Comparison of ENCODE assay signal across 8 cellular contexts in the genomic region with DNA sequence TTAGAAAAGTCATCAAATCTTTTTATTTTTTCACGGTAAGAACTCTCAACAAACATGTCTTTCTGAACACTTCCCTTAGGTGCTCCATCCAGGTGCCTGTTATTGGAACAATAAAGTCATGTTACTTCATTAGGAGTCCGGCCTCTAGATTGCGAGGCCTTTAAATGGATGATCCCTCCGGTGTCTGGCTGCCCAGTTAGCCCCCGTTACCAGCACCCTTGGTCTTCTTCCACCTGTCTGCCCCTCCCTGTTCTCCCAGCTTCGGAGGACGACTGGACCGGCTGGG. TPM values are rescaled to one million over a fixed set of nuclear protein-coding genes. Genes with fewer than 3 reads are reported as not detected.
DNase-seq lines count a peak whose midpoint lies in the region; ATAC-seq, FAIRE-seq and TF ChIP-seq lines count a peak whose summit lies in the region.

No MANE protein-coding gene starts in this region.

- CTCF ChIA-PET in K562 (lab: Yijun Ruan, JAX; ENCODE audit: low intra/inter-chr PET ratio): no interaction called here

- H3K4me1 ChIP-seq in K562 (replicated peaks in 1 of 2; ENCODE audit: control insufficient read depth in 2 of 2, insufficient read depth in 2 of 2, low read length in 2 of 2) (peaks cover 11 to 25% of the 10 kb centered on the region in 2 experiments; a peak in 4 of 5 replicates), mesodermal cell (ENCODE audit: control insufficient read depth, insufficient read depth, low read length, poor library complexity, severe bottlenecking) (peaks cover 10% of the 10 kb centered on the region), aorta (ENCODE audit: control insufficient read depth in 1 of 2, insufficient read depth in 2 of 2, low read length in 2 of 2) (peaks cover 0 to 9% of the 10 kb centered on the region in 2 donors)

- POLR2A ChIA-PET in K562 (lab: Yijun Ruan, JAX): interaction anchor here (0.6 to 7.8 kb wide), 22 partner anchors 9 to 622 kb away, joined by 3 to 125 read pairs (median 4); partner anchors contain the start of genes ESYT1, IKZF4, MYL6 and RPL41

- peak overlapping the region; percentile 97 for H3K4me3 ChIP-seq in K562
- H3K4me3 ChIP-seq in mesodermal cell (ENCODE audit: extremely low read depth, insufficient read depth, low read length, poor library complexity, severe bottlenecking): peak overlapping the region; percentile 99
- peak overlapping the region; percentile 51 to 56 for H3K4me3 ChIP-seq in aorta (ENCODE audit: low read length in 2 of 2)

- H3K27me3 ChIP-seq in K562 (ENCODE audit: control insufficient read depth in 2 of 2, insufficient read depth in 2 of 2, low read length in 2 of 2): no peaks in the 10 kb centered on the region
- H3K27me3 ChIP-seq in aorta (ENCODE audit: control insufficient read depth in 1 of 2, insufficient read depth in 2 of 2, low read length in 1 of 2): no peaks in the 10 kb centered on the region

- BruUV-seq in K562 (replicated peaks; lab: Mats Ljungman, UMichigan): TSS peak; percentile 95

- peak; percentile 31 for DNase-seq in stimulated activated CD8-positive, alpha-beta memory T cell treated with anti-CD3 and anti-CD28 coated beads, Interleukin-15, amount 100 ng/mL, for 24 hours (ENCODE audit: low read depth)
- DNase-seq in stimulated activated CD8-positive, alpha-beta memory T cell treated with anti-CD3 and anti-CD28 coated beads, Interleukin-4, amount 100 ng/mL, for 48 hours: no peak
- DNase-seq in K562 (ENCODE audit: extremely low read depth in 1 of 4, low spot score in 3 of 4) (no peak), aorta (no peak), NCI-H774 (lab: John Stamatoyannopoulos, UW) (no peak), NCI-H1092 (lab: John Stamatoyannopoulos, UW) (no peak), T-helper 9 cell (no peak)

- in situ Hi-C loops in K562 (cut with MboI): no loop called here

- peak overlapping the region; percentile 98 to 99 for H3K9ac ChIP-seq in K562 (ENCODE audit: insufficient read depth in 1 of 2, low read depth in 2 of 2, low read length in 2 of 2)

- H3K27ac ChIP-seq in K562 (ENCODE audit: extremely low read depth, low read depth, low read length): peak overlapping the region; percentile 99
- peak overlapping the region; percentile 61 for H3K27ac ChIP-seq in mesodermal cell (ENCODE audit: low read depth, low read length, severe bottlenecking)
- peak overlapping the region; percentile 34 to 50 for H3K27ac ChIP-seq in aorta (ENCODE audit: low read depth in 1 of 2, low read length in 2 of 2)

- peaks cover 47% of the 10 kb centered on the region for H3K79me2 ChIP-seq in K562 (ENCODE audit: control insufficient read depth, insufficient read depth, low read length)

- ATAC-seq in K562 (no peak), aorta (ENCODE audit: low FRiP score) (no peak)

- 2% methylated on average over 8 of the region's 8 CpGs for WGBS in K562 (ENCODE audit: insufficient coverage, low coverage, missing lambda C conversion rate)
- WGBS in mesodermal cell (ENCODE audit: insufficient coverage in 2 of 2), 2 experiments: 10 to 13% methylated on average over 5 to 7 of the region's 8 CpGs
- 1% methylated on average over 8 of the region's 8 CpGs for WGBS in aorta, 2 donors

- H3K4me2 ChIP-seq in K562 (ENCODE audit: insufficient read depth, low read length): peak overlapping the region; percentile 83

- H3K9me1 ChIP-seq in K562 (ENCODE audit: control insufficient read depth, insufficient read depth, low read length): no peaks in the 10 kb centered on the region

- intact Hi-C loops in K562 (cut with micrococcal nuclease) (loop anchor here (2.0 kb wide), 1 partner anchor 21 kb away; no protein-coding TSS in a partner anchor), aorta (cut with DNase I) (loop anchor here in 1 of 2 donors (2.0 to 10.0 kb wide), 3 partner anchors 25 to 99 kb away; partner anchors contain the start of gene RPS26)

- TF ChIP-seq RAD21 in K562 (CRISPR knock-in tag; conservative IDR thresholded peaks at IDR 0.05 in 1 of 2, IDR thresholded peaks at IDR 0.05 in 1 of 2): no peak

- TF ChIP-seq EP300 in K562 (IDR thresholded peaks at IDR 0.05; ENCODE audit: low read length): no peak

- H4K20me1 ChIP-seq in K562 (replicated peaks; ENCODE audit: control insufficient read depth, insufficient read depth, low read length): peaks cover 10% of the 10 kb centered on the region

- TF ChIP-seq POLR2A in K562 (conservative IDR thresholded peaks at IDR 0.05): no peak

- H3K36me3 ChIP-seq in K562 (ENCODE audit: control insufficient read depth, insufficient read depth, low read length) (peaks cover 36% of the 10 kb centered on the region), mesodermal cell (ENCODE audit: control insufficient read depth, insufficient read depth, low read length) (peaks cover 34% of the 10 kb centered on the region), aorta (ENCODE audit: control insufficient read depth in 1 of 2, insufficient read depth in 2 of 2, low read length in 1 of 2) (peaks cover 0 to 4% of the 10 kb centered on the region in 2 donors)

- H3K9me3 ChIP-seq in K562 (replicated peaks; ENCODE audit: control insufficient read depth, insufficient read depth, low read depth, low read length) (0 out of 2 replicates have a peak, but pooled peaks cover 5% of the 10 kb centered on the region), mesodermal cell (ENCODE audit: control insufficient read depth, low read length) (no peaks in the 10 kb centered on the region), aorta (ENCODE audit: control insufficient read depth, low read length) (no peaks in the 10 kb centered on the region)

- no peak for FAIRE-seq in K562 (lab: Jason Lieb, UNC)

- peak overlapping the region; percentile 91 for H2AFZ ChIP-seq in K562 (ENCODE audit: low read depth, low read length)

- no peak for TF ChIP-seq CTCF in K562 (IDR thresholded peaks at IDR 0.05 in 2 of 3, conservative IDR thresholded peaks at IDR 0.05 in 1 of 3; ENCODE audit: insufficient read depth in 2 of 3, low read depth in 1 of 3, low read length in 3 of 3)

RNA-seq across cellular contexts. Expression of gene PA2G4, which starts 0.6 kb away (rescaled TPM):
- total RNA-seq in K562 (2011; cell fraction: chromatin; rRNA removed; ENCODE audit: low replicate concordance): 443 and 498 TPM in 2 replicates
- 275 and 278 TPM in 2 replicates for total RNA-seq in K562 (2011; cell fraction: nucleolus; rRNA removed)
- 263 and 304 TPM in 2 replicates for total RNA-seq in K562 (2011; cell fraction: nucleoplasm; rRNA removed)
- total RNA-seq in K562 (2014; rRNA removed) (740 and 811 TPM in 2 replicates), K562 (2014; rRNA removed; fragmentation: Illumina TruSeq; extraction: Trizol) (547 and 561 TPM in 2 replicates), K562 (2015; rRNA removed; fragmentation: Illumina TruSeq; extraction: Trizol) (712 TPM in 2 replicates), K562 (2021) (463 and 470 TPM in 2 replicates), aorta (10 to 100 TPM; 59.9 to 63.5 TPM)
- polyA plus RNA-seq in K562 (2011; rRNA removed) (650 and 925 TPM in 2 replicates), K562 (2014; fragmentation: Illumina TruSeq; extraction: Trizol) (777 and 884 TPM in 2 replicates), K562 (2014; fragmentation: Nextera tagmentation; extraction: Ambion mirVana) (100 to 1,000 TPM; 230 to 303 TPM), K562 (2014; rRNA removed) (637 and 638 TPM in 2 replicates), aorta (10 to 100 TPM; 79.6 to 80.8 TPM)
- polyA plus RNA-seq in K562 (2011; cell fraction: cytosol; rRNA removed): 274 and 376 TPM in 2 replicates
- polyA plus RNA-seq in K562 (2011; cell fraction: nucleus; rRNA removed): 287 and 371 TPM in 2 replicates
- 289 and 533 TPM in 2 replicates for polyA plus RNA-seq in K562 (2012)
- polyA minus RNA-seq in K562 (2011; rRNA and poly(A)+ RNA removed): 622 and 730 TPM in 2 replicates
- 223 and 281 TPM in 2 replicates for polyA minus RNA-seq in K562 (2011; cell fraction: cytosol; rRNA and poly(A)+ RNA removed)
- polyA minus RNA-seq in K562 (2011; cell fraction: nucleus; rRNA and poly(A)+ RNA removed): 90.7 and 174 TPM in 2 replicates
- polyA plus RNA-seq in mesodermal cell (2013, experiment 1 of 2): 162 TPM
- 143 TPM for polyA plus RNA-seq in mesodermal cell (2013, experiment 2 of 2)

RNA-seq across cellular contexts. Expression of gene RPL41, which starts 12.7 kb away (rescaled TPM):
- 471 and 502 TPM in 2 replicates for total RNA-seq in K562 (2011; cell fraction: chromatin; rRNA removed; ENCODE audit: low replicate concordance)
- total RNA-seq in K562 (2011; cell fraction: nucleolus; rRNA removed): 714 and 769 TPM in 2 replicates
- total RNA-seq in K562 (2011; cell fraction: nucleoplasm; rRNA removed): 1,389 and 2,616 TPM in 2 replicates
- 4,680 and 5,042 TPM in 2 replicates for total RNA-seq in K562 (2014; rRNA removed)
- total RNA-seq in K562 (2014; rRNA removed; fragmentation: Illumina TruSeq; extraction: Trizol): 4,828 and 4,834 TPM in 2 replicates
- 4,355 and 4,529 TPM in 2 replicates for total RNA-seq in K562 (2015; rRNA removed; fragmentation: Illumina TruSeq; extraction: Trizol)
- total RNA-seq in K562 (2021): 3,403 and 3,805 TPM in 2 replicates
- polyA plus RNA-seq in K562 (2011; rRNA removed): 9,327 and 10,494 TPM in 2 replicates
- 7,179 and 13,806 TPM in 2 replicates for polyA plus RNA-seq in K562 (2011; cell fraction: cytosol; rRNA removed)
- polyA plus RNA-seq in K562 (2011; cell fraction: nucleus; rRNA removed): 2,948 and 5,202 TPM in 2 replicates
- polyA plus RNA-seq in K562 (2012): 7,782 and 11,481 TPM in 2 replicates
- polyA plus RNA-seq in K562 (2014; fragmentation: Illumina TruSeq; extraction: Trizol): 5,551 and 5,604 TPM in 2 replicates
- over 10,000 TPM; 10,697 to 11,276 TPM for polyA plus RNA-seq in K562 (2014; fragmentation: Nextera tagmentation; extraction: Ambion mirVana)
- polyA plus RNA-seq in K562 (2014; rRNA removed): 6,115 and 7,868 TPM in 2 replicates
- polyA minus RNA-seq in K562 (2011; rRNA and poly(A)+ RNA removed): 1,996 and 2,558 TPM in 2 replicates
- polyA minus RNA-seq in K562 (2011; cell fraction: cytosol; rRNA and poly(A)+ RNA removed): 912 and 1,093 TPM in 2 replicates
- polyA minus RNA-seq in K562 (2011; cell fraction: nucleus; rRNA and poly(A)+ RNA removed): 197 and 533 TPM in 2 replicates
- 4,048 TPM for polyA plus RNA-seq in mesodermal cell (2013, experiment 1 of 2)
- 3,832 TPM for polyA plus RNA-seq in mesodermal cell (2013, experiment 2 of 2)
- total RNA-seq in aorta: 1,000 to 10,000 TPM; 2,225 to 2,370 TPM
- polyA plus RNA-seq in aorta: 1,000 to 10,000 TPM; 5,850 to 7,278 TPM

RNA-seq across cellular contexts. Expression of gene ZC3H10, which starts 14.3 kb away (rescaled TPM):
- 9.2 and 15.6 TPM in 2 replicates for total RNA-seq in K562 (2011; cell fraction: chromatin; rRNA removed; ENCODE audit: low replicate concordance)
- 12.5 and 14.0 TPM in 2 replicates for total RNA-seq in K562 (2011; cell fraction: nucleolus; rRNA removed)
- total RNA-seq in K562 (2011; cell fraction: nucleoplasm; rRNA removed): 16.0 and 23.7 TPM in 2 replicates
- total RNA-seq in K562 (2014; rRNA removed): 2.2 and 2.3 TPM in 2 replicates
- 2.4 and 2.7 TPM in 2 replicates for total RNA-seq in K562 (2014; rRNA removed; fragmentation: Illumina TruSeq; extraction: Trizol)
- total RNA-seq in K562 (2015; rRNA removed; fragmentation: Illumina TruSeq; extraction: Trizol): 3.0 and 3.8 TPM in 2 replicates
- total RNA-seq in K562 (2021): 3.3 and 4.1 TPM in 2 replicates
- polyA plus RNA-seq in K562 (2011; rRNA removed): 1.0 and 1.1 TPM in 2 replicates
- 1.1 and 1.5 TPM in 2 replicates for polyA plus RNA-seq in K562 (2011; cell fraction: cytosol; rRNA removed)
- 3.3 and 4.3 TPM in 2 replicates for polyA plus RNA-seq in K562 (2011; cell fraction: nucleus; rRNA removed)
- polyA plus RNA-seq in K562 (2012): 1.9 and 2.8 TPM in 2 replicates
- polyA plus RNA-seq in K562 (2014; fragmentation: Illumina TruSeq; extraction: Trizol): 1.6 and 1.9 TPM in 2 replicates
- polyA plus RNA-seq in K562 (2014; fragmentation: Nextera tagmentation; extraction: Ambion mirVana): under 1 TPM; 0.31 to 0.46 TPM
- polyA plus RNA-seq in K562 (2014; rRNA removed): 1.4 and 1.7 TPM in 2 replicates
- polyA minus RNA-seq in K562 (2011; rRNA and poly(A)+ RNA removed): 5.3 and 6.2 TPM in 2 replicates
- 0.95 and 1.5 TPM in 2 replicates for polyA minus RNA-seq in K562 (2011; cell fraction: cytosol; rRNA and poly(A)+ RNA removed)
- polyA minus RNA-seq in K562 (2011; cell fraction: nucleus; rRNA and poly(A)+ RNA removed): 9.2 and 17.8 TPM in 2 replicates
- 3.9 TPM for polyA plus RNA-seq in mesodermal cell (2013, experiment 1 of 2)
- 2.8 TPM for polyA plus RNA-seq in mesodermal cell (2013, experiment 2 of 2)
- total RNA-seq in aorta: 1 to 10 TPM; 8.9 to 9.6 TPM
- 1 to 10 TPM; 1.8 to 3.1 TPM for polyA plus RNA-seq in aorta

RNA-seq across cellular contexts. Expression of gene ERBB3, which starts 23.8 kb away (rescaled TPM):
- total RNA-seq in K562 (2011; cell fraction: chromatin; rRNA removed; ENCODE audit: low replicate concordance): 26.3 and 40.1 TPM in 2 replicates
- total RNA-seq in K562 (2011; cell fraction: nucleolus; rRNA removed): 15.7 and 18.8 TPM in 2 replicates
- 18.2 and 30.1 TPM in 2 replicates for total RNA-seq in K562 (2011; cell fraction: nucleoplasm; rRNA removed)
- 3.6 and 4.2 TPM in 2 replicates for total RNA-seq in K562 (2014; rRNA removed)
- total RNA-seq in K562 (2014; rRNA removed; fragmentation: Illumina TruSeq; extraction: Trizol): 2.6 and 3.1 TPM in 2 replicates
- 2.0 and 2.6 TPM in 2 replicates for total RNA-seq in K562 (2015; rRNA removed; fragmentation: Illumina TruSeq; extraction: Trizol)
- total RNA-seq in K562 (2021): 5.1 and 5.5 TPM in 2 replicates
- polyA plus RNA-seq in K562 (2011; rRNA removed): 5.3 and 12.2 TPM in 2 replicates
- 2.8 and 9.7 TPM in 2 replicates for polyA plus RNA-seq in K562 (2011; cell fraction: cytosol; rRNA removed)
- 5.9 and 15.1 TPM in 2 replicates for polyA plus RNA-seq in K562 (2011; cell fraction: nucleus; rRNA removed)
- 2.7 and 9.2 TPM in 2 replicates for polyA plus RNA-seq in K562 (2012)
- polyA plus RNA-seq in K562 (2014; fragmentation: Illumina TruSeq; extraction: Trizol): 4.0 and 5.4 TPM in 2 replicates
- polyA plus RNA-seq in K562 (2014; fragmentation: Nextera tagmentation; extraction: Ambion mirVana): 1 to 10 TPM; 1.5 to 1.8 TPM
- 3.8 and 7.4 TPM in 2 replicates for polyA plus RNA-seq in K562 (2014; rRNA removed)
- polyA minus RNA-seq in K562 (2011; rRNA and poly(A)+ RNA removed): 9.6 and 21.6 TPM in 2 replicates
- polyA minus RNA-seq in K562 (2011; cell fraction: cytosol; rRNA and poly(A)+ RNA removed): 5.8 and 11.6 TPM in 2 replicates
- 6.5 and 19.8 TPM in 2 replicates for polyA minus RNA-seq in K562 (2011; cell fraction: nucleus; rRNA and poly(A)+ RNA removed)
- polyA plus RNA-seq in mesodermal cell (2013, experiment 1 of 2): 22.3 TPM
- polyA plus RNA-seq in mesodermal cell (2013, experiment 2 of 2): 17.1 TPM
- 1 to 10 TPM; 3.2 to 5.1 TPM for total RNA-seq in aorta
- 1 to 10 TPM in 1 of 2 donors, under 1 TPM in 1; 0.23 to 9.6 TPM for polyA plus RNA-seq in aorta

RNA-seq across cellular contexts. Expression of gene ESYT1, which starts 24.3 kb away (rescaled TPM):
- 495 and 946 TPM in 2 replicates for total RNA-seq in K562 (2011; cell fraction: chromatin; rRNA removed; ENCODE audit: low replicate concordance)
- 651 and 665 TPM in 2 replicates for total RNA-seq in K562 (2011; cell fraction: nucleolus; rRNA removed)
- 590 and 653 TPM in 2 replicates for total RNA-seq in K562 (2011; cell fraction: nucleoplasm; rRNA removed)
- total RNA-seq in K562 (2014; rRNA removed) (176 and 237 TPM in 2 replicates), K562 (2014; rRNA removed; fragmentation: Illumina TruSeq; extraction: Trizol) (113 and 132 TPM in 2 replicates), K562 (2015; rRNA removed; fragmentation: Illumina TruSeq; extraction: Trizol) (132 and 133 TPM in 2 replicates), K562 (2021) (237 and 251 TPM in 2 replicates), aorta (100 to 1,000 TPM; 103 to 106 TPM)
- polyA plus RNA-seq in K562 (2011; rRNA removed) (164 and 228 TPM in 2 replicates), K562 (2014; fragmentation: Illumina TruSeq; extraction: Trizol) (396 and 420 TPM in 2 replicates), K562 (2014; fragmentation: Nextera tagmentation; extraction: Ambion mirVana) (100 to 1,000 TPM; 156 to 194 TPM), K562 (2014; rRNA removed) (146 and 160 TPM in 2 replicates), aorta (10 to 100 TPM; 27.0 to 54.6 TPM)
- polyA plus RNA-seq in K562 (2011; cell fraction: cytosol; rRNA removed): 207 and 344 TPM in 2 replicates
- polyA plus RNA-seq in K562 (2011; cell fraction: nucleus; rRNA removed): 429 and 469 TPM in 2 replicates
- polyA plus RNA-seq in K562 (2012): 168 and 357 TPM in 2 replicates
- polyA minus RNA-seq in K562 (2011; rRNA and poly(A)+ RNA removed): 245 and 274 TPM in 2 replicates
- polyA minus RNA-seq in K562 (2011; cell fraction: cytosol; rRNA and poly(A)+ RNA removed): 212 and 259 TPM in 2 replicates
- polyA minus RNA-seq in K562 (2011; cell fraction: nucleus; rRNA and poly(A)+ RNA removed): 126 and 169 TPM in 2 replicates
- polyA plus RNA-seq in mesodermal cell (2013, experiment 1 of 2): 125 TPM
- polyA plus RNA-seq in mesodermal cell (2013, experiment 2 of 2): 97.7 TPM

Comparison
In these comparisons a context has a peak if more than half of its experiments do, and no peak if none do; other contexts are left out.
1. H3K27ac ChIP-seq: peak in every context shown above with its lines; median percentile 99 in K562; 61 in mesodermal cell; 42 in aorta.
2. RNA of gene PA2G4, which starts 0.6 kb away (total RNA-seq): 263 to 811 TPM in K562; 59.9 to 63.5 TPM in aorta; every median in the first group is over 4 times any median in the second.
3. Peak in every context shown above with its lines, with median percentiles within 50 percentile points of each other: H3K4me3 ChIP-seq.